ENCODE assay signal across 8 cellular contexts in genomic region chr6:26537160-26537845, GRCh38. TPM values are rescaled to one million over a fixed set of nuclear protein-coding genes. Genes with fewer than 3 reads are reported as not detected.
A peak's percentile ranks its signal among the peaks of the same experiment; 100 is the strongest.
DNase-seq lines count a peak whose midpoint lies in the region; ATAC-seq and TF ChIP-seq lines count a peak whose summit lies in the region.

No MANE protein-coding gene starts in this region.

- 1% methylated on average over 19 of the region's 37 CpGs for WGBS in SK-N-SH (ENCODE audit: low lambda C conversion rate)
- WGBS in ovary, 3 donors, result 0% methylated on average over 37 of the region's 37 CpGs
- under 1% methylated on average over 37 of the region's 37 CpGs for WGBS in thymus

- peak overlapping the region; percentile 98 for H2AFZ ChIP-seq in SK-N-SH (ENCODE audit: low read depth)

- peak; percentile 87 for DNase-seq in GF-D8 (lab: John Stamatoyannopoulos, UW)
- DNase-seq in NCI-H1092 (lab: John Stamatoyannopoulos, UW), result peak; percentile 84
- DNase-seq in SK-N-SH, result peak; percentile 78
- peak; percentile 82 to 91 for DNase-seq in activated naive CD4-positive, alpha-beta T cell treated with anti-CD3 and anti-CD28 coated beads, Interleukin-2, amount 50 U/mL, for 72 hours (ENCODE audit: low spot score in 2 of 2)
- DNase-seq in Right ventricle myocardium inferior (ENCODE audit: missing footprints), result peak; percentile 93
- peak; percentile 87 to 92 (median 92) for DNase-seq in ovary

- peak overlapping the region; percentile 90 to 96 for H3K27ac ChIP-seq in SK-N-SH (ENCODE audit: low read depth in 2 of 2, low read length in 1 of 2)
- H3K27ac ChIP-seq in ovary, result peak overlapping the region; percentile 83 to 92
- H3K27ac ChIP-seq in thymus (ENCODE audit: low read depth), result peak overlapping the region; percentile 97

- peak in 1 of 2 experiments; percentile 30; a peak in 1 of 4 replicates for TF ChIP-seq EP300 in SK-N-SH (IDR thresholded peaks at IDR 0.05; ENCODE audit: borderline replicate concordance in 1 of 2, low read depth in 1 of 2, low read length in 1 of 2)
- TF ChIP-seq EP300 in ovary (IDR thresholded peaks at IDR 0.05), result no peak

- H3F3A ChIP-seq in SK-N-SH (replicated peaks; ENCODE audit: insufficient read depth), result peaks cover 44% of the 10 kb centered on the region

- intact Hi-C loops in Right ventricle myocardium inferior (cut with DNase I) (loop anchor here (2.0 to 10.0 kb wide), 4 partner anchors 17 to 937 kb away; partner anchors contain the start of gene ZNF184), ovary (cut with DNase I) (loop anchor here in 1 of 4 donors (2.0 kb wide), 1 partner anchor 15 kb away; no protein-coding TSS in a partner anchor)

- no peaks in the 10 kb centered on the region for H4K20me1 ChIP-seq in SK-N-SH (ENCODE audit: insufficient read depth)

- H3K4me1 ChIP-seq in SK-N-SH (ENCODE audit: control insufficient read depth in 1 of 2, insufficient read depth in 2 of 2, low read depth in 1 of 2, low read length in 1 of 2), result peaks cover 11 to 17% of the 10 kb centered on the region in 2 experiments
- peaks cover 4% of the 10 kb centered on the region for H3K4me1 ChIP-seq in ovary (ENCODE audit: insufficient read depth)
- H3K4me1 ChIP-seq in thymus (ENCODE audit: control insufficient read depth, insufficient read depth, low read length), result peaks cover 16% of the 10 kb centered on the region

- CTCF ChIA-PET in SK-N-SH (lab: Yijun Ruan, JAX), result interaction anchor here (0.8 to 4.9 kb wide), 9 partner anchors 9 to 196 kb away, joined by 3 to 21 read pairs (median 9); no protein-coding TSS in a partner anchor

- H3K36me3 ChIP-seq in SK-N-SH (replicated peaks in 1 of 2; ENCODE audit: control insufficient read depth in 1 of 2, insufficient read depth in 2 of 2, low read length in 1 of 2) (peaks cover 8 to 12% of the 10 kb centered on the region in 2 experiments), ovary (no peaks in the 10 kb centered on the region), thymus (ENCODE audit: control insufficient read depth, insufficient read depth) (peaks cover 4% of the 10 kb centered on the region)

- H3K4me3 ChIP-seq in SK-N-SH (ENCODE audit: low read depth in 2 of 2, low read length in 1 of 2) (peak overlapping the region; percentile 60 to 97), ovary (peak overlapping the region; percentile 86), thymus (ENCODE audit: low read length) (peak overlapping the region; percentile 97)

- peak; percentile 28 for TF ChIP-seq POLR2A in ovary (IDR thresholded peaks at IDR 0.05)

- H3K9ac ChIP-seq in SK-N-SH, result peak overlapping the region; percentile 99

- no peaks in the 10 kb centered on the region for H3K9me2 ChIP-seq in SK-N-SH

- TF ChIP-seq RAD21 in SK-N-SH (IDR thresholded peaks at IDR 0.05; ENCODE audit: low read length), result no peak

- H3K4me2 ChIP-seq in SK-N-SH, result peak overlapping the region; percentile 90

- ATAC-seq in HG02588 (IDR thresholded peaks at IDR 0.05; ENCODE audit: unreplicated experiment), result peak; percentile 44
- peak; percentile 63 to 68 for ATAC-seq in activated naive CD4-positive, alpha-beta T cell treated with anti-CD3 and anti-CD28 coated beads, Interleukin-2, amount 50 U/mL, for 72 hours
- peak; percentile 88 for ATAC-seq in Right ventricle myocardium inferior

- peaks cover 40% of the 10 kb centered on the region for H3K79me2 ChIP-seq in SK-N-SH (ENCODE audit: insufficient read depth)

- no peak for TF ChIP-seq CTCF in SK-N-SH (IDR thresholded peaks at IDR 0.05)
- no peak for TF ChIP-seq CTCF in ovary (IDR thresholded peaks at IDR 0.05)

- no peaks in the 10 kb centered on the region for H3K9me3 Mint-ChIP-seq in activated naive CD4-positive, alpha-beta T cell treated with anti-CD3 and anti-CD28 coated beads, Interleukin-2, amount 50 U/mL, for 72 hours

- H3K9me3 ChIP-seq in SK-N-SH (no peaks in the 10 kb centered on the region), ovary (no peaks in the 10 kb centered on the region), thymus (ENCODE audit: control insufficient read depth) (no peaks in the 10 kb centered on the region)

- H3K27me3 ChIP-seq in SK-N-SH (ENCODE audit: insufficient read depth), result no peaks in the 10 kb centered on the region
- H3K27me3 ChIP-seq in ovary, result no peaks in the 10 kb centered on the region
- no peaks in the 10 kb centered on the region for H3K27me3 ChIP-seq in thymus (ENCODE audit: control insufficient read depth, insufficient read depth)

- peak overlapping the region; percentile 96 to 98 for H3K27ac Mint-ChIP-seq in activated naive CD4-positive, alpha-beta T cell treated with anti-CD3 and anti-CD28 coated beads, Interleukin-2, amount 50 U/mL, for 72 hours

- peaks cover 25 to 38% of the 10 kb centered on the region in 2 donors for H3K36me3 Mint-ChIP-seq in activated naive CD4-positive, alpha-beta T cell treated with anti-CD3 and anti-CD28 coated beads, Interleukin-2, amount 50 U/mL, for 72 hours

- POLR2A ChIA-PET in SK-N-SH (lab: Yijun Ruan, JAX), result interaction anchor here (0.6 to 2.9 kb wide), 7 partner anchors 14 to 1695 kb away, joined by 3 to 16 read pairs (median 4); a partner anchor contains a TSS

TF ChIP-seq in SK-N-SH, 30 proteins besides CTCF, POLR2A, EP300 and RAD21 (continues in another document):
- TF ChIP-seq NFIC (IDR thresholded peaks at IDR 0.05; ENCODE audit: borderline replicate concordance), result no peak
- peak; percentile 29 for TF ChIP-seq CHD2 (IDR thresholded peaks at IDR 0.05; ENCODE audit: low read length, partially characterized antibody)
- peak; percentile 81 for TF ChIP-seq YY1 (IDR thresholded peaks at IDR 0.05; ENCODE audit: low read depth)
- no peak for TF ChIP-seq ZBTB33 (IDR thresholded peaks at IDR 0.05; ENCODE audit: borderline replicate concordance, low read depth)
- no peak for TF ChIP-seq JUND (IDR thresholded peaks at IDR 0.05)
- TF ChIP-seq ELF1 (IDR thresholded peaks at IDR 0.05), result no peak
- no peak for TF ChIP-seq GATA2 (CRISPR knock-in tag; IDR thresholded peaks at IDR 0.05)
- TF ChIP-seq MXI1 (IDR thresholded peaks at IDR 0.05; ENCODE audit: low read depth, low read length), result peak; percentile 94
- TF ChIP-seq GABPA (IDR thresholded peaks at IDR 0.05; ENCODE audit: low read depth), result peak; percentile 16; the same call in 1 of the 2 replicates
- no peak; the same call in 1 of the 2 replicates for TF ChIP-seq MEF2A (IDR thresholded peaks at IDR 0.05; ENCODE audit: borderline replicate concordance, low read depth)
- TF ChIP-seq EZH2phosphoT487 (IDR thresholded peaks at IDR 0.05; ENCODE audit: borderline replicate concordance, low read depth), result no peak
- TF ChIP-seq TCF12 (IDR thresholded peaks at IDR 0.05), result peak; percentile 28
- TF ChIP-seq MAX (IDR thresholded peaks at IDR 0.05; ENCODE audit: low read depth), result peak; percentile 95
- TF ChIP-seq TEAD4 (IDR thresholded peaks at IDR 0.05; ENCODE audit: borderline replicate concordance, insufficient read depth), result peak; percentile 86
- TF ChIP-seq FOXM1 (IDR thresholded peaks at IDR 0.05; ENCODE audit: low read depth), result no peak

RNA-seq across cellular contexts. Expression of gene HMGN4, which starts 0.9 kb away (rescaled TPM):
- polyA plus RNA-seq in SK-N-SH (2012; rRNA removed), result 76.3 and 79.7 TPM in 2 replicates
- 98.3 and 103 TPM in 2 replicates for polyA plus RNA-seq in SK-N-SH (2012; cell fraction: cytosol; rRNA removed)
- 27.6 and 48.3 TPM in 2 replicates for polyA plus RNA-seq in SK-N-SH (2012; cell fraction: nucleus; rRNA removed)
- total RNA-seq in activated naive CD4-positive, alpha-beta T cell treated with anti-CD3 and anti-CD28 coated beads, Interleukin-2, amount 50 U/mL, for 72 hours, result 10 to 100 TPM; 87.0 to 98.0 TPM
- 29.0 TPM for total RNA-seq in Right ventricle myocardium inferior
- 10 to 100 TPM; 48.6 to 78.9 (median 58.4) TPM for total RNA-seq in ovary
- polyA plus RNA-seq in ovary, result 10 to 100 TPM; 53.5 to 69.7 TPM
- polyA plus RNA-seq in thymus, result 62.1 TPM

RNA-seq across cellular contexts. Expression of gene BTN1A1, which starts 37.2 kb away (rescaled TPM):
- polyA plus RNA-seq in SK-N-SH (2012; rRNA removed), result not detected in 2 replicates
- 0.01 TPM in 1 of 2 replicates, not detected in the other for polyA plus RNA-seq in SK-N-SH (2012; cell fraction: cytosol; rRNA removed)
- not detected in 2 replicates for polyA plus RNA-seq in SK-N-SH (2012; cell fraction: nucleus; rRNA removed)
- under 1 TPM in 1 of 2 donors, not detected in 1; 0.16 TPM for total RNA-seq in activated naive CD4-positive, alpha-beta T cell treated with anti-CD3 and anti-CD28 coated beads, Interleukin-2, amount 50 U/mL, for 72 hours
- not detected for total RNA-seq in Right ventricle myocardium inferior
- not detected for total RNA-seq in ovary
- polyA plus RNA-seq in ovary, result under 1 TPM; 0.02 to 0.05 TPM
- 0.16 TPM for polyA plus RNA-seq in thymus

RNA-seq across cellular contexts. Expression of gene ABT1, which starts 59.5 kb away (rescaled TPM):
- 15.4 and 18.4 TPM in 2 replicates for polyA plus RNA-seq in SK-N-SH (2012; rRNA removed)
- 10.1 and 15.2 TPM in 2 replicates for polyA plus RNA-seq in SK-N-SH (2012; cell fraction: cytosol; rRNA removed)
- 9.9 and 12.9 TPM in 2 replicates for polyA plus RNA-seq in SK-N-SH (2012; cell fraction: nucleus; rRNA removed)
- 10 to 100 TPM; 20.3 to 28.2 TPM for total RNA-seq in activated naive CD4-positive, alpha-beta T cell treated with anti-CD3 and anti-CD28 coated beads, Interleukin-2, amount 50 U/mL, for 72 hours
- total RNA-seq in Right ventricle myocardium inferior, result 7.6 TPM
- 10 to 100 TPM; 10.9 to 17.5 (median 15.5) TPM for total RNA-seq in ovary
- polyA plus RNA-seq in ovary, result 10 to 100 TPM in 1 of 2 donors, 1 to 10 TPM in 1; 8.5 to 18.2 TPM
- polyA plus RNA-seq in thymus, result 25.0 TPM

Comparison
In these comparisons a context has a peak if more than half of its experiments do, and no peak if none do; other contexts are left out.
1. Peak in every context shown above with its lines: DNase-seq, ATAC-seq, H3K4me3 ChIP-seq and H3K27ac ChIP-seq.